ENCODE assay signal across 20 cellular contexts in the genomic region with DNA sequence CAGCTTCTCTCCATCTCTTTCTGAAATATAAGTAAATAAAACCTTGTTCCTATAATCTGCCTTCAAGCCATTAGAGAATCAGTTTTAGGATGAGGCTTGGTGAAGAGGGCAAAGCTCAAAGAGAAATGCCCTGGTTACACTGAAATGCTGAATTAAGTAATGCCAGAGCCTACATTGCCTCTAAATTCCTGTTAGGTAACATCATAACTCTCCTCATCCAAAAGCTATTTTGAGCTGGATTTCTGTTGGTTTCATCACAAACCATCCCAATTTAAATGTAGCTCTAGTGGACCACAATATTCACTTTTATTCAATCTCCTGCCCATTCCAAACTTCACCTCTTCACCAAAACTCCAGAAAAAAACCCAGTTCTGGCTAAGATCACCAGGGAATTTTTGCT.
DNase-seq lines count a peak whose midpoint lies in the region; ATAC-seq, FAIRE-seq and TF ChIP-seq lines count a peak whose summit lies in the region.
"Had no signal": no experiment of that assay in that cellular context is flagged by ENCODE, and none has a peak within 500 bp of the region (broad histone marks: within the 10 kb centered on the region; RNA-seq: fewer than 3 reads in every experiment).

No MANE protein-coding gene starts in this region.

- H3K4me1 ChIP-seq in SK-N-SH (ENCODE audit: control insufficient read depth in 1 of 2, insufficient read depth in 2 of 2, low read depth in 1 of 2, low read length in 1 of 2) (no peaks in the 10 kb centered on the region), SJSA1 (replicated peaks) (peaks cover 35% of the 10 kb centered on the region), uterus (no peaks in the 10 kb centered on the region)
- H3K4me1 ChIP-seq: lower lobe of right lung had no signal

- peak overlapping the region in 1 of 2 experiments; percentile 55; a peak in 2 of 4 replicates for H3K27ac ChIP-seq in SK-N-SH (ENCODE audit: low read depth in 2 of 2, low read length in 1 of 2)
- peak overlapping the region; percentile 95 for H3K27ac ChIP-seq in SJSA1
- H3K27ac ChIP-seq in uterus = no peak overlapping the region
- H3K27ac ChIP-seq: 22Rv1, lower lobe of right lung had no signal

- intact Hi-C loops in uterus (cut with DNase I; ENCODE audit: low total_unique reads) = no loop called here

- TF ChIP-seq POLR2A in uterus (IDR thresholded peaks at IDR 0.05) = no peak

- CTCF ChIA-PET in SK-N-SH (lab: Yijun Ruan, JAX) = no interaction called here

- H3K9me3 ChIP-seq in SK-N-SH = no peaks in the 10 kb centered on the region
- H3K9me3 ChIP-seq in SJSA1 (replicated peaks) = no peaks in the 10 kb centered on the region
- H3K9me3 ChIP-seq in uterus = no peaks in the 10 kb centered on the region
- H3K9me3 ChIP-seq: lower lobe of right lung had no signal

- H3K4me3 ChIP-seq in SK-N-SH (ENCODE audit: low read depth in 2 of 2, low read length in 1 of 2) = no peak overlapping the region
- H3K4me3 ChIP-seq in SJSA1 = no peak overlapping the region
- no peak overlapping the region for H3K4me3 ChIP-seq in fibroblast of pulmonary artery (replicated peaks; ENCODE audit: low read depth, low read length)
- no peak overlapping the region for H3K4me3 ChIP-seq in uterus
- H3K4me3 ChIP-seq: lower lobe of right lung had no signal

- no peaks in the 10 kb centered on the region for H3F3A ChIP-seq in SK-N-SH (replicated peaks; ENCODE audit: insufficient read depth)

- no peak for TF ChIP-seq CTCF in SK-N-SH (IDR thresholded peaks at IDR 0.05)
- no peak for TF ChIP-seq CTCF in fibroblast of pulmonary artery (IDR thresholded peaks at IDR 0.05; ENCODE audit: low read length, missing control alignments)
- no peak for TF ChIP-seq CTCF in uterus (IDR thresholded peaks at IDR 0.05)

- TF ChIP-seq EP300 in SK-N-SH (IDR thresholded peaks at IDR 0.05; ENCODE audit: borderline replicate concordance in 1 of 2, low read depth in 1 of 2, low read length in 1 of 2) = no peak

- POLR2A ChIA-PET in SK-N-SH (lab: Yijun Ruan, JAX) = no interaction called here

- no peaks in the 10 kb centered on the region for H3K9me2 ChIP-seq in SK-N-SH

- no peaks in the 10 kb centered on the region for H3K36me3 ChIP-seq in SK-N-SH (replicated peaks in 1 of 2; ENCODE audit: control insufficient read depth in 1 of 2, insufficient read depth in 2 of 2, low read length in 1 of 2)
- H3K36me3 ChIP-seq in SJSA1 = no peaks in the 10 kb centered on the region
- no peaks in the 10 kb centered on the region for H3K36me3 ChIP-seq in uterus
- H3K36me3 ChIP-seq: lower lobe of right lung had no signal

- no peak overlapping the region for H2AFZ ChIP-seq in SK-N-SH (ENCODE audit: low read depth)

- no peak overlapping the region for H3K9ac ChIP-seq in SK-N-SH

- no peak for DNase-seq in SK-N-SH
- DNase-seq in SJSA1 (ENCODE audit: low read depth in 1 of 2, low spot score in 2 of 2) = peak in 1 of 2 experiments; percentile 57
- peak; percentile 14 for DNase-seq in fibroblast of pulmonary artery (ENCODE audit: low read depth)
- DNase-seq in urothelium cell line (ENCODE audit: low spot score) = peak; percentile 23
- DNase-seq in uterus = no peak
- DNase-seq in retina = no peak
- no peak for DNase-seq in NOMO-1 treated with dmso at 0.1 percent for 144 hours (lab: John Stamatoyannopoulos, UW; ENCODE audit: unreplicated experiment)
- DNase-seq: activated CD4-positive, alpha-beta T cell treated with anti-CD3 and anti-CD28 coated beads for 36 hours; activated CD8-positive, alpha-beta memory T cell treated with anti-CD3 and anti-CD28 coated beads, Interleukin-2, amount 50 U/mL, for 48 hours; activated naive CD4-positive, alpha-beta T cell treated with Interleukin-2 at 50 U/mL for 16 hours; effector memory CD8-positive, alpha-beta T cell; lower lobe of right lung; naive thymus-derived CD4-positive, alpha-beta T cell; NCI-H446; SHP77 treated with DMSO at 0.1 percent for 48 hours; stimulated activated CD4-positive, alpha-beta T cell treated with anti-CD3 and anti-CD28 coated beads, Interleukin-12 subunit alpha, Interleukin-12 subunit beta, amount 100 ng/mL, for 4 hours; stimulated activated naive B cell treated with anti-CD40 and anti-IgM and Interleukin-4, amounts not matched to agents 10 μg/mL and 1 μg/mL and 100 μg/mL, for 72 hours; T-helper 2 cell had no signal

- no peak for ATAC-seq in SK-N-SH treated with all-trans-retinoic acid at 6 μM for 48 hours
- ATAC-seq: activated CD4-positive, alpha-beta T cell treated with anti-CD3 and anti-CD28 coated beads for 36 hours; effector memory CD8-positive, alpha-beta T cell; lower lobe of right lung; naive thymus-derived CD4-positive, alpha-beta T cell; stimulated activated naive B cell treated with anti-CD40 and anti-IgM and Interleukin-4, amounts not matched to agents 10 μg/mL and 1 μg/mL and 100 μg/mL, for 72 hours had no signal

- no peak overlapping the region for H3K4me2 ChIP-seq in SK-N-SH

- H3K79me2 ChIP-seq in SK-N-SH (ENCODE audit: insufficient read depth) = no peaks in the 10 kb centered on the region

- H3K27me3 ChIP-seq in SK-N-SH (ENCODE audit: insufficient read depth) = no peaks in the 10 kb centered on the region
- no peaks in the 10 kb centered on the region for H3K27me3 ChIP-seq in SJSA1 (replicated peaks)
- no peaks in the 10 kb centered on the region for H3K27me3 ChIP-seq in uterus

- no peaks in the 10 kb centered on the region for H4K20me1 ChIP-seq in SK-N-SH (ENCODE audit: insufficient read depth)

- no peak for TF ChIP-seq RAD21 in SK-N-SH (IDR thresholded peaks at IDR 0.05; ENCODE audit: low read length)

- no peak for FAIRE-seq in urothelium cell line (lab: Jason Lieb, UNC)

TF ChIP-seq in SK-N-SH treated with all-trans-retinoic acid at 6 μM for 48 hours, 23 proteins besides CTCF, POLR2A, EP300 and RAD21:
- no peak for TF ChIP-seq ZFP3 (CRISPR knock-in tag; IDR thresholded peaks at IDR 0.05)
- TF ChIP-seq ZC3H10 (CRISPR knock-in tag; IDR thresholded peaks at IDR 0.05) = no peak
- TF ChIP-seq ISL1 (CRISPR knock-in tag; IDR thresholded peaks at IDR 0.05) = 0 out of 2 replicates have a peak, but pooled peaks have one; percentile 22
- TF ChIP-seq, protein P1, sequence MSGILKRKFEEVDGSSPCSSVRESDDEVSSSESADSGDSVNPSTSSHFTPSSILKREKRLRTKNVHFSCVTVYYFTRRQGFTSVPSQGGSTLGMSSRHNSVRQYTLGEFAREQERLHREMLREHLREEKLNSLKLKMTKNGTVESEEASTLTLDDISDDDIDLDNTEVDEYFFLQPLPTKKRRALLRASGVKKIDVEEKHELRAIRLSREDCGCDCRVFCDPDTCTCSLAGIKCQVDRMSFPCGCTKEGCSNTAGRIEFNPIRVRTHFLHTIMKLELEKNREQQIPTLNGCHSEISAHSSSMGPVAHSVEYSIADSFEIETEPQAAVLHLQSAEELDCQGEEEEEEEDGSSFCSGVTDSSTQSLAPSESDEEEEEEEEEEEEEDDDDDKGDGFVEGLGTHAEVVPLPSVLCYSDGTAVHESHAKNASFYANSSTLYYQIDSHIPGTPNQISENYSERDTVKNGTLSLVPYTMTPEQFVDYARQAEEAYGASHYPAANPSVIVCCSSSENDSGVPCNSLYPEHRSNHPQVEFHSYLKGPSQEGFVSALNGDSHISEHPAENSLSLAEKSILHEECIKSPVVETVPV (CRISPR knock-in tag; IDR thresholded peaks at IDR 0.05) = no peak
- TF ChIP-seq RARB (CRISPR knock-in tag; IDR thresholded peaks at IDR 0.05) = no peak

TF ChIP-seq in SK-N-SH, 30 proteins besides CTCF, POLR2A, EP300 and RAD21:
- TF ChIP-seq SIN3A (IDR thresholded peaks at IDR 0.05; ENCODE audit: borderline replicate concordance, low read depth, low read length) (no peak), EZH2phosphoT487 (IDR thresholded peaks at IDR 0.05; ENCODE audit: borderline replicate concordance, low read depth) (no peak), FOXJ3 (CRISPR knock-in tag; IDR thresholded peaks at IDR 0.05) (no peak), PBX3 (IDR thresholded peaks at IDR 0.05) (no peak), FOXM1 (IDR thresholded peaks at IDR 0.05; ENCODE audit: low read depth) (no peak), TEAD4 (IDR thresholded peaks at IDR 0.05; ENCODE audit: borderline replicate concordance, insufficient read depth) (no peak), TCF12 (IDR thresholded peaks at IDR 0.05) (no peak), RCOR1 (IDR thresholded peaks at IDR 0.05; ENCODE audit: low read length) (no peak)
- TF ChIP-seq, protein P2, sequence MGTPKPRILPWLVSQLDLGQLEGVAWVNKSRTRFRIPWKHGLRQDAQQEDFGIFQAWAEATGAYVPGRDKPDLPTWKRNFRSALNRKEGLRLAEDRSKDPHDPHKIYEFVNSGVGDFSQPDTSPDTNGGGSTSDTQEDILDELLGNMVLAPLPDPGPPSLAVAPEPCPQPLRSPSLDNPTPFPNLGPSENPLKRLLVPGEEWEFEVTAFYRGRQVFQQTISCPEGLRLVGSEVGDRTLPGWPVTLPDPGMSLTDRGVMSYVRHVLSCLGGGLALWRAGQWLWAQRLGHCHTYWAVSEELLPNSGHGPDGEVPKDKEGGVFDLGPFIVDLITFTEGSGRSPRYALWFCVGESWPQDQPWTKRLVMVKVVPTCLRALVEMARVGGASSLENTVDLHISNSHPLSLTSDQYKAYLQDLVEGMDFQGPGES (IDR thresholded peaks at IDR 0.05; ENCODE audit: low read depth, low read length) = no peak

Comparison
In these comparisons a context has a peak if more than half of its experiments do, and no peak if none do; other contexts are left out.
1. DNase-seq: peak in fibroblast of pulmonary artery (single experiment) and urothelium cell line (single experiment); none in SK-N-SH (single experiment), uterus (0 of 2), retina (single experiment) and NOMO-1 treated with dmso at 0.1 percent for 144 hours (single experiment).